Comparison of ENCODE assay signal across 3 cellular contexts in genomic region chr14:97277711-97278110, GRCh38.
A peak's percentile ranks its signal among the peaks of the same experiment; 100 is the strongest.
TF ChIP-seq lines count a peak whose summit lies in the region.

No MANE protein-coding gene starts in this region.

TF ChIP-seq in SK-N-SH, 30 proteins besides CTCF, POLR2A, EP300 and RAD21:
- TF ChIP-seq USF2 (IDR thresholded peaks at IDR 0.05; ENCODE audit: borderline replicate concordance, low read depth, low read length): no peak
- no peak for TF ChIP-seq RFX5 (IDR thresholded peaks at IDR 0.05; ENCODE audit: low read length)
- TF ChIP-seq PBX3 (IDR thresholded peaks at IDR 0.05): no peak
- no peak for TF ChIP-seq JUND (IDR thresholded peaks at IDR 0.05)

TF ChIP-seq in SK-N-SH treated with all-trans-retinoic acid at 6 μM for 48 hours, 23 proteins besides CTCF, POLR2A, EP300 and RAD21 (continued from another document):
- TF ChIP-seq POU6F1 (CRISPR knock-in tag; IDR thresholded peaks at IDR 0.05; ENCODE audit: borderline replicate concordance, low read depth) (no peak), ISL1 (CRISPR knock-in tag; IDR thresholded peaks at IDR 0.05) (no peak), RARB (CRISPR knock-in tag; IDR thresholded peaks at IDR 0.05) (no peak), PPARA (CRISPR knock-in tag; IDR thresholded peaks at IDR 0.05; ENCODE audit: borderline replicate concordance) (no peak), TSHZ2 (CRISPR knock-in tag; IDR thresholded peaks at IDR 0.05) (no peak), CSDC2 (CRISPR knock-in tag; IDR thresholded peaks at IDR 0.05) (no peak), GLIS3 (CRISPR knock-in tag; IDR thresholded peaks at IDR 0.05) (no peak), ZNF8 (CRISPR knock-in tag; IDR thresholded peaks at IDR 0.05) (no peak), TOX (CRISPR knock-in tag; IDR thresholded peaks at IDR 0.05; ENCODE audit: borderline replicate concordance) (no peak), CREB5 (CRISPR knock-in tag; IDR thresholded peaks at IDR 0.05; ENCODE audit: low read depth) (no peak), BACH2 (CRISPR knock-in tag; IDR thresholded peaks at IDR 0.05; ENCODE audit: borderline replicate concordance) (no peak), ZNF565 (CRISPR knock-in tag; conservative IDR thresholded peaks at IDR 0.05; ENCODE audit: low read depth) (no peak), ZFP3 (CRISPR knock-in tag; IDR thresholded peaks at IDR 0.05) (no peak), CSRNP3 (CRISPR knock-in tag; IDR thresholded peaks at IDR 0.05) (no peak), SNAI2 (CRISPR knock-in tag; IDR thresholded peaks at IDR 0.05) (no peak), TCF4 (CRISPR knock-in tag; IDR thresholded peaks at IDR 0.05; ENCODE audit: borderline replicate concordance) (no peak), ZNF70 (CRISPR knock-in tag; IDR thresholded peaks at IDR 0.05) (no peak)

TF ChIP-seq in H1, 55 proteins besides CTCF, POLR2A, EP300 and RAD21 (continued from another document):
- TF ChIP-seq RNF2 (IDR thresholded peaks at IDR 0.05; ENCODE audit: borderline replicate concordance, low read depth, low read length, missing control alignments, poor library complexity, severe bottlenecking): no peak
- TF ChIP-seq JUND (IDR thresholded peaks at IDR 0.05; ENCODE audit: low read length): no peak
- no peak for TF ChIP-seq CBX5 (IDR thresholded peaks at IDR 0.05; ENCODE audit: low read depth, low read length)
- TF ChIP-seq KDM5A (IDR thresholded peaks at IDR 0.05; ENCODE audit: low read length): no peak
- peak; percentile 100 for TF ChIP-seq BACH1 (IDR thresholded peaks at IDR 0.05; ENCODE audit: low read length)
- TF ChIP-seq SP2 (IDR thresholded peaks at IDR 0.05; ENCODE audit: low read length): no peak
- no peak for TF ChIP-seq KDM4A (IDR thresholded peaks at IDR 0.05; ENCODE audit: low read depth, low read length, severe bottlenecking)
- peak; percentile 97 for TF ChIP-seq MAFK (IDR thresholded peaks at IDR 0.05; ENCODE audit: low read depth, low read length)
- TF ChIP-seq TAF7 (optimal IDR thresholded peaks at IDR 0.05; ENCODE audit: borderline replicate concordance, low read depth, low read length): peak; percentile 15
- no peak for TF ChIP-seq RBBP5 (IDR thresholded peaks at IDR 0.05; ENCODE audit: borderline replicate concordance, low read depth, low read length)
- TF ChIP-seq KDM1A (IDR thresholded peaks at IDR 0.05; ENCODE audit: borderline replicate concordance, low read length): no peak
